ENCODE assay signal across 29 cellular contexts in the genomic region with DNA sequence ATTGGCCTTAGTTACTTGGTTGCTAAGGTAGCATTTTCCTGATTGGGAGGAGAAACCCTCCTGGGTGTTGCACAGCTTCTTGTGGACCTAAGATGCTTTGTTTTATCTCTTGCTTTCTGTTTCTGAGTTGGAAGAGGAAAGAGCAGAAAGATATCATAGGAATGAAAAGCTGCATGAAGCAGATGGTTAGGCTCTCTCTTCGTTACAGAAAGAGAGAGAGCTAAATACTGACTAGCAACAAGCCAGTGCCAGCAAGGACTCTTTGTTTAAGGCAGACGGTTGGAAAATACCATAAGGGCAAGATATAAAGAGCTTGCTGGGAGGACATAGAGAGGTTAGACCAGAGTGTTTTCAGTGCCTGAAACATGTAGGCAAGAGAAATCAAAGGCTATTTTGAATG.
DNase-seq lines count a peak whose midpoint lies in the region; ATAC-seq and TF ChIP-seq lines count a peak whose summit lies in the region.
"Had no signal": no experiment of that assay in that cellular context is flagged by ENCODE, and none has a peak within 500 bp of the region (broad histone marks: within the 10 kb centered on the region; RNA-seq: fewer than 3 reads in every experiment).

No MANE protein-coding gene starts in this region.

- no peak overlapping the region for H3K23ac ChIP-seq in trophoblast cell (ENCODE audit: low read length)

- no peak overlapping the region for H3K4me3 ChIP-seq in cardiac muscle cell
- no peak overlapping the region for H3K4me3 ChIP-seq in left ventricle myocardium inferior
- no peak overlapping the region for H3K4me3 ChIP-seq in trophoblast cell (ENCODE audit: low read depth, low read length)
- H3K4me3 ChIP-seq: A549, ascending aorta, gastroesophageal sphincter, lower lobe of right lung, transverse colon had no signal

- no peak overlapping the region for H2AFZ ChIP-seq in trophoblast cell (ENCODE audit: insufficient read depth, low read length, poor library complexity)

- no peaks in the 10 kb centered on the region for H3K79me2 ChIP-seq in trophoblast cell (ENCODE audit: control insufficient read depth, insufficient read depth, low read length, poor library complexity)

- peaks cover 4% of the 10 kb centered on the region for H3K9me3 Mint-ChIP-seq in memory B cell
- no peaks in the 10 kb centered on the region for H3K9me3 Mint-ChIP-seq in activated CD8-positive, alpha-beta memory T cell treated with anti-CD3 and anti-CD28 coated beads, Interleukin-2, amount 10 ng/mL, durations not matched to agents 7 days and 5 days (ENCODE audit: low read depth)
- H3K9me3 Mint-ChIP-seq in activated T-cell treated with anti-CD3 and anti-CD28 coated beads, Interleukin-2, amount 50 U/mL, for 4 hours = peaks cover 4% of the 10 kb centered on the region
- H3K9me3 Mint-ChIP-seq: central memory CD8-positive, alpha-beta T cell had no signal

- H3K27ac Mint-ChIP-seq in memory B cell = peak overlapping the region; percentile 63
- H3K27ac Mint-ChIP-seq in activated CD8-positive, alpha-beta memory T cell treated with anti-CD3 and anti-CD28 coated beads, Interleukin-2, amount 10 ng/mL, durations not matched to agents 7 days and 5 days = no peak overlapping the region
- H3K27ac Mint-ChIP-seq: activated B cell treated with CpG ODN at 0.5 μM for 24 hours; activated naive CD4-positive, alpha-beta T cell treated with anti-CD3 and anti-CD28 coated beads, Interleukin-2, amount 50 U/mL, for 72 hours; activated T-helper 17 cell treated with anti-CD3 and anti-CD28 coated beads, Interleukin-2, amount 50 U/mL, for 72 hours; B cell; CD8-positive, alpha-beta memory T cell had no signal

- H3K4me2 ChIP-seq in trophoblast cell (ENCODE audit: low read length) = no peak overlapping the region
- H3K4me2 ChIP-seq: A549 had no signal

- peak in 1 of 2 donors; percentile 40 for DNase-seq in cardiac muscle cell (ENCODE audit: low read depth in 1 of 2, low spot score in 1 of 2)
- DNase-seq in left cardiac atrium = no peak
- DNase-seq in cerebellum (ENCODE audit: low spot score) = peak; percentile 58
- DNase-seq in memory B cell (ENCODE audit: low spot score in 2 of 2) = no peak
- DNase-seq in activated CD8-positive, alpha-beta memory T cell treated with anti-CD3 and anti-CD28 coated beads, Interleukin-2, amount 10 ng/mL, durations not matched to agents 7 days and 5 days = no peak
- DNase-seq in left ventricle myocardium inferior = no peak
- no peak for DNase-seq in trophoblast cell
- DNase-seq in activated T-cell treated with anti-CD3 and anti-CD28 coated beads, Interleukin-2, amount 50 U/mL, for 4 hours = no peak
- DNase-seq: activated B cell treated with CpG ODN at 0.5 μM for 24 hours; CD8-positive, alpha-beta memory T cell; effector CD4-positive, alpha-beta T cell; GDM1; islet precursor cell; KBM-7; lower lobe of right lung; MM.1S; NCI-H1436; stimulated activated CD8-positive, alpha-beta memory T cell treated with anti-CD3 and anti-CD28 coated beads, Interleukin-4, amount 100 ng/mL, for 48 hours; transverse colon had no signal

- H3K4me1 ChIP-seq in cardiac muscle cell (ENCODE audit: low read depth) (no peaks in the 10 kb centered on the region), left ventricle myocardium inferior (peaks cover 4% of the 10 kb centered on the region), trophoblast cell (ENCODE audit: control insufficient read depth in 1 of 2, insufficient read depth in 2 of 2, low read length in 2 of 2) (no peaks in the 10 kb centered on the region)
- H3K4me1 ChIP-seq: ascending aorta, gastroesophageal sphincter, lower lobe of right lung, transverse colon had no signal

- no CpG with 5 or more reads among the region's 2 CpGs for WGBS in trophoblast cell (ENCODE audit: extremely low coverage, insufficient coverage, insufficient read length)

- no peak for TF ChIP-seq CTCF in cardiac muscle cell (IDR thresholded peaks at IDR 0.05; ENCODE audit: low read depth, low read length)
- TF ChIP-seq CTCF in left ventricle myocardium inferior (IDR thresholded peaks at IDR 0.05; ENCODE audit: borderline replicate concordance) = no peak

- H2BK120ac ChIP-seq in trophoblast cell (ENCODE audit: insufficient read depth, low read length, poor library complexity) = no peak overlapping the region

- no peaks in the 10 kb centered on the region for H3K27me3 ChIP-seq in cardiac muscle cell
- no peaks in the 10 kb centered on the region for H3K27me3 ChIP-seq in left ventricle myocardium inferior (ENCODE audit: low read depth)
- no peaks in the 10 kb centered on the region for H3K27me3 ChIP-seq in trophoblast cell (ENCODE audit: insufficient read depth, low read length)
- H3K27me3 ChIP-seq: ascending aorta, gastroesophageal sphincter, neutrophil, transverse colon had no signal

- no peak overlapping the region for H3K14ac ChIP-seq in trophoblast cell (ENCODE audit: low read length)

- no peaks in the 10 kb centered on the region for H3K79me1 ChIP-seq in trophoblast cell (ENCODE audit: low read length)

- no peaks in the 10 kb centered on the region for H3K36me3 ChIP-seq in cardiac muscle cell
- H3K36me3 ChIP-seq in left ventricle myocardium inferior = no peaks in the 10 kb centered on the region
- H3K36me3 ChIP-seq in trophoblast cell (ENCODE audit: control insufficient read depth in 1 of 2, insufficient read depth in 2 of 2, low read length in 2 of 2) = no peaks in the 10 kb centered on the region
- H3K36me3 ChIP-seq: ascending aorta, gastroesophageal sphincter, lower lobe of right lung, neutrophil, transverse colon had no signal

- no peaks in the 10 kb centered on the region for H3K27me3 Mint-ChIP-seq in memory B cell
- H3K27me3 Mint-ChIP-seq in activated CD8-positive, alpha-beta memory T cell treated with anti-CD3 and anti-CD28 coated beads, Interleukin-2, amount 10 ng/mL, durations not matched to agents 7 days and 5 days = no peaks in the 10 kb centered on the region
- no peaks in the 10 kb centered on the region for H3K27me3 Mint-ChIP-seq in activated T-cell treated with anti-CD3 and anti-CD28 coated beads, Interleukin-2, amount 50 U/mL, for 4 hours (ENCODE audit: low read depth)
- H3K27me3 Mint-ChIP-seq: activated B cell treated with CpG ODN at 0.5 μM for 24 hours; activated T-helper 17 cell treated with anti-CD3 and anti-CD28 coated beads, Interleukin-2, amount 50 U/mL, for 72 hours; B cell; CD8-positive, alpha-beta memory T cell; central memory CD8-positive, alpha-beta T cell had no signal

- no peak overlapping the region for H4K8ac ChIP-seq in trophoblast cell (ENCODE audit: low read depth, low read length)

- ATAC-seq in left cardiac atrium (no peak), memory B cell (ENCODE audit: low read depth) (no peak)
- no peak for ATAC-seq in activated CD8-positive, alpha-beta memory T cell treated with anti-CD3 and anti-CD28 coated beads, Interleukin-2, amount 10 ng/mL, durations not matched to agents 7 days and 5 days
- no peak for ATAC-seq in activated T-cell treated with anti-CD3 and anti-CD28 coated beads, Interleukin-2, amount 50 U/mL, for 4 hours
- ATAC-seq: A549; activated naive CD4-positive, alpha-beta T cell treated with anti-CD3 and anti-CD28 coated beads, Interleukin-2, amount 50 U/mL, for 72 hours; activated T-helper 17 cell treated with anti-CD3 and anti-CD28 coated beads, Interleukin-2, amount 50 U/mL, for 72 hours; esophagus mucosa; gastroesophageal sphincter; lower lobe of right lung; Right ventricle myocardium inferior had no signal

- H3K9ac ChIP-seq in trophoblast cell (ENCODE audit: low read length) = no peak overlapping the region

- no peak overlapping the region for H2BK5ac ChIP-seq in trophoblast cell (ENCODE audit: low read depth, low read length, poor library complexity)

- no peak overlapping the region for H2BK12ac ChIP-seq in trophoblast cell (ENCODE audit: low read length)

- intact Hi-C loops in left cardiac atrium (cut with DNase I) (no loop called here), left ventricle myocardium inferior (cut with micrococcal nuclease) (no loop called here)

- H3K4ac ChIP-seq in trophoblast cell (ENCODE audit: low read depth, low read length) = no peak overlapping the region

- H3K4me1 Mint-ChIP-seq in memory B cell = no peaks in the 10 kb centered on the region
- no peaks in the 10 kb centered on the region for H3K4me1 Mint-ChIP-seq in activated CD8-positive, alpha-beta memory T cell treated with anti-CD3 and anti-CD28 coated beads, Interleukin-2, amount 10 ng/mL, durations not matched to agents 7 days and 5 days
- H3K4me1 Mint-ChIP-seq in activated T-cell treated with anti-CD3 and anti-CD28 coated beads, Interleukin-2, amount 50 U/mL, for 4 hours (ENCODE audit: low read depth) = peaks cover under 1% of the 10 kb centered on the region
- H3K4me1 Mint-ChIP-seq: activated B cell treated with CpG ODN at 0.5 μM for 24 hours; activated T-helper 17 cell treated with anti-CD3 and anti-CD28 coated beads, Interleukin-2, amount 50 U/mL, for 72 hours; B cell; CD8-positive, alpha-beta memory T cell; central memory CD8-positive, alpha-beta T cell had no signal

- H4K12ac ChIP-seq in trophoblast cell (ENCODE audit: low read depth, low read length) = no peak overlapping the region

- H3K18ac ChIP-seq in trophoblast cell (ENCODE audit: low read length) = no peak overlapping the region

- H3K27ac ChIP-seq in cardiac muscle cell (peak overlapping the region; percentile 52), left ventricle myocardium inferior (replicated peaks) (no peak overlapping the region), trophoblast cell (ENCODE audit: low read depth, low read length) (no peak overlapping the region)
- H3K27ac ChIP-seq: A549, ascending aorta, gastroesophageal sphincter, lower lobe of right lung, neutrophil, transverse colon had no signal

- CTCF ChIA-PET in activated CD8-positive, alpha-beta memory T cell treated with anti-CD3 and anti-CD28 coated beads, Interleukin-2, amount 10 ng/mL, durations not matched to agents 7 days and 5 days (lab: Charles Lee) = no interaction called here

- H3K4me3 Mint-ChIP-seq in memory B cell = no peak overlapping the region
- H3K4me3 Mint-ChIP-seq in activated CD8-positive, alpha-beta memory T cell treated with anti-CD3 and anti-CD28 coated beads, Interleukin-2, amount 10 ng/mL, durations not matched to agents 7 days and 5 days = no peak overlapping the region
- H3K4me3 Mint-ChIP-seq in activated T-cell treated with anti-CD3 and anti-CD28 coated beads, Interleukin-2, amount 50 U/mL, for 4 hours = no peak overlapping the region
- H3K4me3 Mint-ChIP-seq: activated B cell treated with CpG ODN at 0.5 μM for 24 hours; activated T-helper 17 cell treated with anti-CD3 and anti-CD28 coated beads, Interleukin-2, amount 50 U/mL, for 72 hours; B cell; CD8-positive, alpha-beta memory T cell; central memory CD8-positive, alpha-beta T cell had no signal

- H2AK5ac ChIP-seq in trophoblast cell (ENCODE audit: low read length) = no peak overlapping the region

- H3K9me3 ChIP-seq in cardiac muscle cell (ENCODE audit: low read depth) (no peaks in the 10 kb centered on the region), left ventricle myocardium inferior (replicated peaks) (no peaks in the 10 kb centered on the region), trophoblast cell (ENCODE audit: insufficient read depth, low read depth, low read length) (no peaks in the 10 kb centered on the region)
- H3K9me3 ChIP-seq: A549, ascending aorta, gastroesophageal sphincter, lower lobe of right lung, neutrophil, transverse colon had no signal

- peaks cover 6% of the 10 kb centered on the region for H3K36me3 Mint-ChIP-seq in memory B cell
- peaks cover 8% of the 10 kb centered on the region for H3K36me3 Mint-ChIP-seq in activated CD8-positive, alpha-beta memory T cell treated with anti-CD3 and anti-CD28 coated beads, Interleukin-2, amount 10 ng/mL, durations not matched to agents 7 days and 5 days
- H3K36me3 Mint-ChIP-seq in activated T-cell treated with anti-CD3 and anti-CD28 coated beads, Interleukin-2, amount 50 U/mL, for 4 hours (ENCODE audit: insufficient read depth) = peaks cover 12% of the 10 kb centered on the region

- H4K91ac ChIP-seq in trophoblast cell (ENCODE audit: low read depth, low read length) = no peak overlapping the region
